Comparison of ENCODE assay signal across 15 cellular contexts in genomic region chr6:154786144-154786868, GRCh38.
"Had no signal": no experiment of that assay in that cellular context is flagged by ENCODE, and none has a peak within 500 bp of the region (broad histone marks: within the 10 kb centered on the region; RNA-seq: fewer than 3 reads in every experiment).

No MANE protein-coding gene starts in this region.

- H3K27me3 ChIP-seq: gastroesophageal sphincter, ovary, stomach, vagina had no signal

- H3K9me3 Mint-ChIP-seq: activated CD4-positive, alpha-beta T cell treated with anti-CD3 and anti-CD28 coated beads, Interleukin-2, amount 10 ng/mL, durations not matched to agents 7 days and 5 days; activated T-cell treated with anti-CD3 and anti-CD28 coated beads, Interleukin-2, amount 50 U/mL, for 24 hours; neural crest cell had no signal

- H3K27ac ChIP-seq: gastroesophageal sphincter, ovary, stomach, vagina had no signal

- H3K27me3 Mint-ChIP-seq: activated CD4-positive, alpha-beta T cell treated with anti-CD3 and anti-CD28 coated beads, Interleukin-2, amount 10 ng/mL, durations not matched to agents 7 days and 5 days; activated CD8-positive, alpha-beta memory T cell treated with anti-CD3 and anti-CD28 coated beads, Interleukin-2, amount 10 ng/mL, durations not matched to agents 7 days and 5 days; activated T-cell treated with anti-CD3 and anti-CD28 coated beads, Interleukin-2, amount 50 U/mL, for 24 hours had no signal

- ATAC-seq: activated CD8-positive, alpha-beta memory T cell treated with anti-CD3 and anti-CD28 coated beads, Interleukin-2, amount 10 ng/mL, durations not matched to agents 7 days and 5 days; gastroesophageal sphincter; left ventricle myocardium superior; WTC11 had no signal

- DNase-seq: activated CD4-positive, alpha-beta T cell treated with anti-CD3 and anti-CD28 coated beads, Interleukin-2, amount 10 ng/mL, durations not matched to agents 7 days and 5 days; activated CD8-positive, alpha-beta memory T cell treated with anti-CD3 and anti-CD28 coated beads, Interleukin-2, amount 10 ng/mL, durations not matched to agents 7 days and 5 days; activated effector memory CD4-positive, alpha-beta T cell treated with anti-CD3 and anti-CD28 coated beads, Interleukin-2, amount 50 U/mL, for 16 hours; activated T-cell treated with anti-CD3 and anti-CD28 coated beads, Interleukin-2, amount 50 U/mL, for 24 hours; kidney; left ventricle myocardium superior; mesenchymal stem cell; ovary; stimulated activated CD4-positive, alpha-beta T cell treated with anti-CD3 and anti-CD28 coated beads, Interleukin-15, amount 100 ng/mL, for 24 hours; stimulated activated CD4-positive, alpha-beta T cell treated with anti-CD3 and anti-CD28 coated beads, Interleukin-4, amount 100 ng/mL, for 24 hours; stomach had no signal

- H3K4me1 ChIP-seq: vagina had no signal

- H3K36me3 ChIP-seq: ovary had no signal

- H3K9me3 ChIP-seq: gastroesophageal sphincter, ovary, stomach, vagina had no signal

- H3K27ac Mint-ChIP-seq: activated CD4-positive, alpha-beta T cell treated with anti-CD3 and anti-CD28 coated beads, Interleukin-2, amount 10 ng/mL, durations not matched to agents 7 days and 5 days; activated CD8-positive, alpha-beta memory T cell treated with anti-CD3 and anti-CD28 coated beads, Interleukin-2, amount 10 ng/mL, durations not matched to agents 7 days and 5 days had no signal

- H3K4me3 Mint-ChIP-seq: activated CD4-positive, alpha-beta T cell treated with anti-CD3 and anti-CD28 coated beads, Interleukin-2, amount 10 ng/mL, durations not matched to agents 7 days and 5 days; activated CD8-positive, alpha-beta memory T cell treated with anti-CD3 and anti-CD28 coated beads, Interleukin-2, amount 10 ng/mL, durations not matched to agents 7 days and 5 days; activated T-cell treated with anti-CD3 and anti-CD28 coated beads, Interleukin-2, amount 50 U/mL, for 24 hours; neural crest cell; WTC11 had no signal

- H3K4me3 ChIP-seq: gastroesophageal sphincter, ovary, stomach, vagina had no signal
